1 cellular context compared by ENCODE assay signal in the genomic region with DNA sequence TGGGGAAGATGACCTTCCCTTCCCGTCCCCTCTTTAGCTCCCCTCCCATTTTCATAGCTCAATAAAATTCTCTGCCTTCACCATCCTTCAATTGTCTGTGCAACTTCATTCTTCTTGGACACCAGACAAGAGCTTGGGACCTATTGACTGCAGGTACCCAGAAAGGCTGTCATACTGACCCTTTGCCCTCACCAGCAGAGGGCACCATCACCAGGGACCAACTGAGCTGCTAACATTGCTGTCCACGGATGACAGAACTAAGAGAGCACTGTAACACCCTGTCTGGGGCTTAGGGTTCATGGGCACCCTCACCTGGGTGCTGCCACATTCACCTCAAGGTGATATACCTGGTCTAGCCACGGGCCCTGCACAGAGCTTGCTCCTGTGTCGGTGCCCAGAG.
TF ChIP-seq lines count a peak whose summit lies in the region.

No MANE protein-coding gene starts in this region.

TF ChIP-seq in GM12878, 131 proteins besides CTCF, POLR2A, EP300 and RAD21:
- no peak for TF ChIP-seq ATF7 (IDR thresholded peaks at IDR 0.05; ENCODE audit: low read depth)
- TF ChIP-seq PAX5 (IDR thresholded peaks at IDR 0.05; ENCODE audit: borderline replicate concordance, low read depth, low read length): no peak
- no peak for TF ChIP-seq JUND (IDR thresholded peaks at IDR 0.05; ENCODE audit: low read depth, low read length)
- no peak for TF ChIP-seq CHD4 (IDR thresholded peaks at IDR 0.05)
